Comparison of ENCODE assay signal across 8 cellular contexts in genomic region chr5:137989419-137989818, GRCh38.
"Had no signal": no experiment of that assay in that cellular context is flagged by ENCODE, and none has a peak within 500 bp of the region (broad histone marks: within the 10 kb centered on the region; RNA-seq: fewer than 3 reads in every experiment).

No MANE protein-coding gene starts in this region.

- ATAC-seq: HepG2 had no signal

- H3K9me3 Mint-ChIP-seq: HFFc6, IgD-negative memory B cell had no signal

- H3K4me3 Mint-ChIP-seq: HFFc6, IgD-negative memory B cell had no signal

- H2AFZ ChIP-seq: GM23248 had no signal

- H3K9ac ChIP-seq: GM23248 had no signal

- DNase-seq: GM23248, GOT3, H7, HCEC 1CT, HFFc6 had no signal

- H3K4me3 ChIP-seq: GM23248 had no signal

- H3K27me3 Mint-ChIP-seq: IgD-negative memory B cell had no signal

- H3K27ac ChIP-seq: GM23248, HL-60 had no signal

- H3K27ac Mint-ChIP-seq: HFFc6, IgD-negative memory B cell had no signal
